Comparison of ENCODE assay signal across 30 cellular contexts in the genomic region with DNA sequence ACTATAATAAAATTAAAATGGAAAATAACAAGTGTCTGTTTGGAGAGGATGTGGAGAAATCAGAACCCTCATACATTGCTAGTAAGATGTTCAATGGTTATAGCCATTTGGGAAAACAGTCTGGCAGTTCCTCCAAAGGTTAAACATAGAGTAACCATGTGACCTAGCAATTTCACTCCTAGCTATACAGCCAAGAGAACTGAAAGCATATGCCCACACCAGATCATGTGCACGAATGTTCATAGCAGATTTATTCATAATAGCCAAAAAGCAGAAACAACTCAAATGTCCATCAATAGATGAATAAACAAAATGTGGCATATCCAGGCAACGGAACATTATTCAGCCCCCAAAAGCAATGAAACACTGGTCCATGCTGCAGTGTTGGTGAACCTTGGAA. TPM values are rescaled to one million over a fixed set of nuclear protein-coding genes. Genes with fewer than 3 reads are reported as not detected.
"Had no signal": no experiment of that assay in that cellular context is flagged by ENCODE, and none has a peak within 500 bp of the region (broad histone marks: within the 10 kb centered on the region; RNA-seq: fewer than 3 reads in every experiment).

No MANE protein-coding gene starts in this region.

- H3K9me3 Mint-ChIP-seq: activated CD4-positive, alpha-beta T cell treated with anti-CD3 and anti-CD28 coated beads, Interleukin-2, amount 10 ng/mL, durations not matched to agents 24 days and 14 days; activated CD8-positive, alpha-beta T cell treated with anti-CD3 and anti-CD28 coated beads for 36 hours; activated T-cell treated with anti-CD3 and anti-CD28 coated beads, Interleukin-2, amount 50 U/mL, for 4 hours; central memory CD8-positive, alpha-beta T cell; dendritic cell treated with granulocyte-macrophage colony-stimulating factor and Interleukin-4, amounts not matched to agents 40 ng/mL and 50 ng/mL, for 4 days; naive thymus-derived CD4-positive, alpha-beta T cell; stimulated activated effector memory CD8-positive, alpha-beta T cell treated with anti-CD3 and anti-CD28 coated beads, Interleukin-12 subunit alpha, Interleukin-12 subunit beta, amount 100 ng/mL, for 72 hours; stimulated activated naive CD8-positive, alpha-beta T cell treated with anti-CD3 and anti-CD28 coated beads, Interleukin-15, amount 100 ng/mL, for 72 hours; T-helper 1 cell treated with Interleukin-12 subunit alpha and Interleukin-12 subunit beta and Interleukin-4 antibody, amounts not matched to agents 30 μg/mL and 1 μg/mL, for 36 hours had no signal

- H3K36me3 Mint-ChIP-seq: activated naive CD8-positive, alpha-beta T cell; mesothelial cell of epicardium; stimulated activated effector memory CD8-positive, alpha-beta T cell treated with anti-CD3 and anti-CD28 coated beads, Interleukin-12 subunit alpha, Interleukin-12 subunit beta, amount 100 ng/mL, for 72 hours had no signal

- H3K9me3 ChIP-seq: gastroesophageal sphincter, pancreas, prostate gland, sigmoid colon, upper lobe of left lung had no signal

- H3K4me1 Mint-ChIP-seq: stimulated activated effector memory CD8-positive, alpha-beta T cell treated with anti-CD3 and anti-CD28 coated beads, Interleukin-12 subunit alpha, Interleukin-12 subunit beta, amount 100 ng/mL, for 72 hours had no signal

- FAIRE-seq: bronchial epithelial cell, keratinocyte, pancreas, small intestine had no signal

- H3K27ac ChIP-seq: gastroesophageal sphincter, pancreas, prostate gland, sigmoid colon, upper lobe of left lung had no signal

- H3K4me3 Mint-ChIP-seq: activated CD4-positive, alpha-beta T cell treated with anti-CD3 and anti-CD28 coated beads, Interleukin-2, amount 10 ng/mL, durations not matched to agents 24 days and 14 days; activated CD8-positive, alpha-beta T cell treated with anti-CD3 and anti-CD28 coated beads for 36 hours; activated naive CD8-positive, alpha-beta T cell; activated T-cell treated with anti-CD3 and anti-CD28 coated beads, Interleukin-2, amount 50 U/mL, for 4 hours; central memory CD8-positive, alpha-beta T cell; dendritic cell treated with granulocyte-macrophage colony-stimulating factor and Interleukin-4, amounts not matched to agents 40 ng/mL and 50 ng/mL, for 4 days; mesothelial cell of epicardium; stimulated activated naive CD8-positive, alpha-beta T cell treated with anti-CD3 and anti-CD28 coated beads, Interleukin-15, amount 100 ng/mL, for 72 hours; T-helper 1 cell treated with Interleukin-12 subunit alpha and Interleukin-12 subunit beta and Interleukin-4 antibody, amounts not matched to agents 30 μg/mL and 1 μg/mL, for 36 hours had no signal

- H3K4me1 ChIP-seq: pancreas, prostate gland had no signal

- H3K27me3 Mint-ChIP-seq: activated CD8-positive, alpha-beta T cell treated with anti-CD3 and anti-CD28 coated beads for 36 hours; activated naive CD8-positive, alpha-beta T cell; central memory CD8-positive, alpha-beta T cell; stimulated activated naive CD8-positive, alpha-beta T cell treated with anti-CD3 and anti-CD28 coated beads, Interleukin-15, amount 100 ng/mL, for 72 hours had no signal

- ATAC-seq: activated CD8-positive, alpha-beta T cell treated with anti-CD3 and anti-CD28 coated beads for 36 hours; activated T-cell treated with anti-CD3 and anti-CD28 coated beads, Interleukin-2, amount 50 U/mL, for 4 hours; gastroesophageal sphincter; left cardiac atrium; naive thymus-derived CD4-positive, alpha-beta T cell; pancreas; stimulated activated effector memory CD8-positive, alpha-beta T cell treated with anti-CD3 and anti-CD28 coated beads, Interleukin-12 subunit alpha, Interleukin-12 subunit beta, amount 100 ng/mL, for 72 hours; stimulated activated naive CD8-positive, alpha-beta T cell treated with anti-CD3 and anti-CD28 coated beads, Interleukin-15, amount 100 ng/mL, for 72 hours had no signal

- H3K27me3 ChIP-seq: gastroesophageal sphincter, pancreas had no signal

- DNase-seq: activated CD4-positive, alpha-beta T cell treated with anti-CD3 and anti-CD28 coated beads, Interleukin-2, amount 10 ng/mL, durations not matched to agents 24 days and 14 days; activated CD4-positive, CD25-positive, alpha-beta regulatory T cell treated with anti-CD3 and anti-CD28 coated beads, Interleukin-2, amount 50 U/mL, for 72 hours; activated CD8-positive, alpha-beta T cell treated with anti-CD3 and anti-CD28 coated beads for 36 hours; activated naive CD4-positive, alpha-beta T cell; activated T-cell treated with anti-CD3 and anti-CD28 coated beads, Interleukin-2, amount 50 U/mL, for 4 hours; anterior cingulate cortex; effector CD4-positive, alpha-beta T cell; hippocampal formation; left cardiac atrium; naive thymus-derived CD4-positive, alpha-beta T cell; nucleus accumbens; pancreas; retina; sigmoid colon; small intestine; stimulated activated CD4-positive, alpha-beta T cell treated with anti-CD3 and anti-CD28 coated beads, Interleukin-4, amount 100 ng/mL, for 24 hours; stimulated activated naive CD8-positive, alpha-beta T cell treated with anti-CD3 and anti-CD28 coated beads, Interleukin-15, amount 100 ng/mL, for 72 hours; substantia nigra; T-helper 9 cell; upper lobe of left lung had no signal

- H3K36me3 ChIP-seq: gastroesophageal sphincter, pancreas, prostate gland, sigmoid colon, upper lobe of left lung had no signal

- H3K4me3 ChIP-seq: gastroesophageal sphincter, pancreas, prostate gland, sigmoid colon, upper lobe of left lung had no signal

- H3K27ac Mint-ChIP-seq: activated CD4-positive, alpha-beta T cell treated with anti-CD3 and anti-CD28 coated beads, Interleukin-2, amount 10 ng/mL, durations not matched to agents 24 days and 14 days; activated CD8-positive, alpha-beta T cell treated with anti-CD3 and anti-CD28 coated beads for 36 hours; activated naive CD8-positive, alpha-beta T cell; dendritic cell treated with granulocyte-macrophage colony-stimulating factor and Interleukin-4, amounts not matched to agents 40 ng/mL and 50 ng/mL, for 4 days; mesothelial cell of epicardium; naive thymus-derived CD4-positive, alpha-beta T cell; stimulated activated effector memory CD8-positive, alpha-beta T cell treated with anti-CD3 and anti-CD28 coated beads, Interleukin-12 subunit alpha, Interleukin-12 subunit beta, amount 100 ng/mL, for 72 hours; stimulated activated naive CD8-positive, alpha-beta T cell treated with anti-CD3 and anti-CD28 coated beads, Interleukin-15, amount 100 ng/mL, for 72 hours; T-helper 1 cell treated with Interleukin-12 subunit alpha and Interleukin-12 subunit beta and Interleukin-4 antibody, amounts not matched to agents 30 μg/mL and 1 μg/mL, for 36 hours had no signal

RNA-seq across cellular contexts. Expression of a gene that starts 38.6 kb away (rescaled TPM):
- total RNA-seq: gastroesophageal sphincter; left cardiac atrium; naive thymus-derived CD4-positive, alpha-beta T cell; sigmoid colon had no signal
- polyA plus RNA-seq: naive thymus-derived CD4-positive, alpha-beta T cell had no signal
